In the genomic region with DNA sequence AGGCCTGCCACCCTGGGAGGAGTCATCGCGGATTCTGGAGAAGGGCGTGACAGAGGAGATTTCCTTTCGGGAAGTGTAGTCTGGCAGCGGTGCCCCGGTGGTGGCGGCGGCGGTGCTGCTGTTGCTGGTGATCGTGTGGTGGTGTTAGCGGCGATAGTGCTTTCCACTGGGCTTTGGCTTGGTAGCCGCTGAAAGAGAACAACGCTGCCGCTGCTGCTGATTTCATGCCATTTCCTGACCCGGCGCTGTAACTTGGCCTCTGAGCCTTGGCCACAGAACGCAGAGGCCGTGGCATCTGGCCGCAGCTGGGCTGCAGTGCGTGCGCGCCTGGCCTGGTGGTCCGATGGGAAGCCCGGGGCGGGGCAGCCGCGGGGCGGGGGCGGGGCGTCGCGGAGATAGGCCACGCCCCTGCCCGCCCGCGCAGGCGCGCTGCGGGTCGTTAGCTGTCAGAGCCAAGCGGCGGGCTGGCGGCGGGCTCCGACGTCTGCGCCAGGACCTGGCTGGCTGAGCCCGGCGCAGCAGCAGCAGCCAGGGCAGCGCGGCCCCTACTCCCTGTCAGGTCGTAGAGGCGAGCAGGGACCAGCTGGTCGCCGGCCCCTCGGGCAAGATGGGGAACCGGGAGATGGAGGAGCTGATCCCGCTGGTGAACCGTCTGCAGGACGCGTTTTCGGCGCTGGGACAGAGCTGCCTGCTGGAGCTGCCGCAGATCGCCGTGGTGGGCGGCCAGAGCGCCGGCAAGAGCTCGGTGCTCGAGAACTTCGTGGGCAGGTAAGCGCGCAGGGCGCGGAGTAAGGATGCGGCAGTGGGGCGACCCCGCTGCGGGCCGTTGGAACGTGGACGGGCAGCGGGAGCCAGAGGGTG, we compare ENCODE assay signal across 8 cellular contexts.
A peak's percentile ranks its signal among the peaks of the same experiment; 100 is the strongest.
DNase-seq lines count a peak whose midpoint lies in the region; ATAC-seq lines count a peak whose summit lies in the region.

A gene (plus strand): TSS at position 449 of the 861 bp plus-strand sequence. CDS start 159 bp downstream, at position 608.

- DNase-seq in AG20443 (ENCODE audit: low spot score) (peak; percentile 98), GM19238 (ENCODE audit: insufficient read length, low spot score) (peak; percentile 67), NCI-H82 (lab: John Stamatoyannopoulos, UW) (peak; percentile 90), activated T-cell treated with anti-CD3 and anti-CD28 coated beads for 1 hour (ENCODE audit: low read depth) (peak; percentile 71), epidermal melanocyte (ENCODE audit: insufficient read length, low spot score) (peak; percentile 75), midbrain (lab: John Stamatoyannopoulos, UW) (peak; percentile 92)
- DNase-seq in stimulated activated CD8-positive, alpha-beta memory T cell treated with anti-CD3 and anti-CD28 coated beads, Interleukin-15, amount 100 ng/mL, for 24 hours (ENCODE audit: low read depth) = peak; percentile 60

- ATAC-seq in HG03378 (IDR thresholded peaks at IDR 0.05; ENCODE audit: unreplicated experiment) = peak; percentile 53

Comparison
In these comparisons a context has a peak if more than half of its experiments do, and no peak if none do; other contexts are left out.
1. Peak in every context shown above with its lines: DNase-seq and ATAC-seq.